Comparison of ENCODE assay signal across 1 cellular context in the genomic region with DNA sequence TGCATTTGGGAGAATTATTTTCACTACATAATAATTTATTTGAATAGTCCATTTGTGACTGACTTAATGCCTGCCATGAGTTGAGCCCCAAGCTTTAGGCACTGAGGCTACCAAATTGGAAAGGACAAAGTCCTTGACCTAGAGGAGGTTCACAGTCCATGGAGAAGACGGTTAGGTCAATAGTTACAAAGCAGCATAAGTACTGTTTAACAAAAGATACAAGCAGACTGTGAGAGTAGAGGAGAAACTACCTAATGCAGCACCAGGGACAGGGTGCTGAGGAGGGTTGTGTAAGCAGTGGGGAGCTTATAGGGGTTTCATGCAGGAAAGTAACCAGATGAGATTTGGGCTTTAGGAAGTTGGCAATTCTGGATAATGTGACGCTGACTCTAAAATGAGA.
TF ChIP-seq lines count a peak whose summit lies in the region.

No MANE protein-coding gene starts in this region.

TF ChIP-seq in HepG2, 621 proteins besides CTCF, POLR2A, EP300 and RAD21 (continued from another document and continues in another):
- TF ChIP-seq, protein P1, sequence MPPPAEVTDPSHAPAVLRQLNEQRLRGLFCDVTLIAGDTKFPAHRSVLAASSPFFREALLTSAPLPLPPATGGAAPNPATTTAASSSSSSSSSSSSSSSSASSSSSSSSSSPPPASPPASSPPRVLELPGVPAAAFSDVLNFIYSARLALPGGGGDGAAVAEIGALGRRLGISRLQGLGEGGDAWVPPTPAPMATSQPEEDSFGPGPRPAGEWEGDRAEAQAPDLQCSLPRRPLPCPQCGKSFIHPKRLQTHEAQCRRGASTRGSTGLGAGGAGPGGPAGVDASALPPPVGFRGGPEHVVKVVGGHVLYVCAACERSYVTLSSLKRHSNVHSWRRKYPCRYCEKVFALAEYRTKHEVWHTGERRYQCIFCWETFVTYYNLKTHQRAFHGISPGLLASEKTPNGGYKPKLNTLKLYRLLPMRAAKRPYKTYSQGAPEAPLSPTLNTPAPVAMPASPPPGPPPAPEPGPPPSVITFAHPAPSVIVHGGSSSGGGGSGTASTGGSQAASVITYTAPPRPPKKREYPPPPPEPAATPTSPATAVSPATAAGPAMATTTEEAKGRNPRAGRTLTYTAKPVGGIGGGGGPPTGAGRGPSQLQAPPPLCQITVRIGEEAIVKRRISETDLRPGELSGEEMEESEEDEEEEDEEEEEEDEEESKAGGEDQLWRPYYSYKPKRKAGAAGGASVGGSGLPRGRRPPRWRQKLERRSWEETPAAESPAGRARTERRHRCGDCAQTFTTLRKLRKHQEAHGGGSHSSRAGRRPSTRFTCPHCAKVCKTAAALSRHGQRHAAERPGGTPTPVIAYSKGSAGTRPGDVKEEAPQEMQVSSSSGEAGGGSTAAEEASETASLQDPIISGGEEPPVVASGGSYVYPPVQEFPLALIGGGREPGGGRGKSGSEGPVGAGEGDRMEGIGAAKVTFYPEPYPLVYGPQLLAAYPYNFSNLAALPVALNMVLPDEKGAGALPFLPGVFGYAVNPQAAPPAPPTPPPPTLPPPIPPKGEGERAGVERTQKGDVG (CRISPR knock-in tag; IDR thresholded peaks at IDR 0.05; ENCODE audit: borderline replicate concordance), result no peak
- peak; percentile 70; the same call in 1 of the 2 replicates for TF ChIP-seq NR2C2 (CRISPR knock-in tag; IDR thresholded peaks at IDR 0.05; ENCODE audit: borderline replicate concordance)
- TF ChIP-seq, protein P2, sequence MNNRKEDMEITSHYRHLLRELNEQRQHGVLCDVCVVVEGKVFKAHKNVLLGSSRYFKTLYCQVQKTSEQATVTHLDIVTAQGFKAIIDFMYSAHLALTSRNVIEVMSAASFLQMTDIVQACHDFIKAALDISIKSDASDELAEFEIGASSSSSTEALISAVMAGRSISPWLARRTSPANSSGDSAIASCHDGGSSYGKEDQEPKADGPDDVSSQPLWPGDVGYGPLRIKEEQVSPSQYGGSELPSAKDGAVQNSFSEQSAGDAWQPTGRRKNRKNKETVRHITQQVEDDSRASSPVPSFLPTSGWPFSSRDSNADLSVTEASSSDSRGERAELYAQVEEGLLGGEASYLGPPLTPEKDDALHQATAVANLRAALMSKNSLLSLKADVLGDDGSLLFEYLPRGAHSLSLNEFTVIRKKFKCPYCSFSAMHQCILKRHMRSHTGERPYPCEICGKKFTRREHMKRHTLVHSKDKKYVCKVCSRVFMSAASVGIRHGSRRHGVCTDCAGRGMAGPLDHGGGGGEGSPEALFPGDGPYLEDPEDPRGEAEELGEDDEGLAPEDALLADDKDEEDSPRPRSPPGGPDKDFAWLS (CRISPR knock-in tag; IDR thresholded peaks at IDR 0.05; ENCODE audit: borderline replicate concordance), result no peak
- no peak for TF ChIP-seq IRX3 (CRISPR knock-in tag; IDR thresholded peaks at IDR 0.05; ENCODE audit: borderline replicate concordance, low read depth)
- TF ChIP-seq RFXANK (CRISPR knock-in tag; IDR thresholded peaks at IDR 0.05), result no peak
- no peak for TF ChIP-seq ZNF720 (CRISPR knock-in tag; IDR thresholded peaks at IDR 0.05)
- no peak for TF ChIP-seq ZNF224 (CRISPR knock-in tag; IDR thresholded peaks at IDR 0.05)
- TF ChIP-seq, protein P3, sequence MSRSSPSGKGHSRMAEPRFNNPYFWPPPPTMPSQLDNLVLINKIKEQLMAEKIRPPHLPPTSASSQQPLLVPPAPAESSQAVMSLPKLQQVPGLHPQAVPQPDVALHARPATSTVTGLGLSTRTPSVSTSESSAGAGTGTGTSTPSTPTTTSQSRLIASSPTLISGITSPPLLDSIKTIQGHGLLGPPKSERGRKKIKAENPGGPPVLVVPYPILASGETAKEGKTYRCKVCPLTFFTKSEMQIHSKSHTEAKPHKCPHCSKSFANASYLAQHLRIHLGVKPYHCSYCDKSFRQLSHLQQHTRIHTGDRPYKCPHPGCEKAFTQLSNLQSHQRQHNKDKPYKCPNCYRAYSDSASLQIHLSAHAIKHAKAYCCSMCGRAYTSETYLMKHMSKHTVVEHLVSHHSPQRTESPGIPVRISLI (CRISPR knock-in tag; IDR thresholded peaks at IDR 0.05; ENCODE audit: borderline replicate concordance), result no peak
- TF ChIP-seq, protein P4, sequence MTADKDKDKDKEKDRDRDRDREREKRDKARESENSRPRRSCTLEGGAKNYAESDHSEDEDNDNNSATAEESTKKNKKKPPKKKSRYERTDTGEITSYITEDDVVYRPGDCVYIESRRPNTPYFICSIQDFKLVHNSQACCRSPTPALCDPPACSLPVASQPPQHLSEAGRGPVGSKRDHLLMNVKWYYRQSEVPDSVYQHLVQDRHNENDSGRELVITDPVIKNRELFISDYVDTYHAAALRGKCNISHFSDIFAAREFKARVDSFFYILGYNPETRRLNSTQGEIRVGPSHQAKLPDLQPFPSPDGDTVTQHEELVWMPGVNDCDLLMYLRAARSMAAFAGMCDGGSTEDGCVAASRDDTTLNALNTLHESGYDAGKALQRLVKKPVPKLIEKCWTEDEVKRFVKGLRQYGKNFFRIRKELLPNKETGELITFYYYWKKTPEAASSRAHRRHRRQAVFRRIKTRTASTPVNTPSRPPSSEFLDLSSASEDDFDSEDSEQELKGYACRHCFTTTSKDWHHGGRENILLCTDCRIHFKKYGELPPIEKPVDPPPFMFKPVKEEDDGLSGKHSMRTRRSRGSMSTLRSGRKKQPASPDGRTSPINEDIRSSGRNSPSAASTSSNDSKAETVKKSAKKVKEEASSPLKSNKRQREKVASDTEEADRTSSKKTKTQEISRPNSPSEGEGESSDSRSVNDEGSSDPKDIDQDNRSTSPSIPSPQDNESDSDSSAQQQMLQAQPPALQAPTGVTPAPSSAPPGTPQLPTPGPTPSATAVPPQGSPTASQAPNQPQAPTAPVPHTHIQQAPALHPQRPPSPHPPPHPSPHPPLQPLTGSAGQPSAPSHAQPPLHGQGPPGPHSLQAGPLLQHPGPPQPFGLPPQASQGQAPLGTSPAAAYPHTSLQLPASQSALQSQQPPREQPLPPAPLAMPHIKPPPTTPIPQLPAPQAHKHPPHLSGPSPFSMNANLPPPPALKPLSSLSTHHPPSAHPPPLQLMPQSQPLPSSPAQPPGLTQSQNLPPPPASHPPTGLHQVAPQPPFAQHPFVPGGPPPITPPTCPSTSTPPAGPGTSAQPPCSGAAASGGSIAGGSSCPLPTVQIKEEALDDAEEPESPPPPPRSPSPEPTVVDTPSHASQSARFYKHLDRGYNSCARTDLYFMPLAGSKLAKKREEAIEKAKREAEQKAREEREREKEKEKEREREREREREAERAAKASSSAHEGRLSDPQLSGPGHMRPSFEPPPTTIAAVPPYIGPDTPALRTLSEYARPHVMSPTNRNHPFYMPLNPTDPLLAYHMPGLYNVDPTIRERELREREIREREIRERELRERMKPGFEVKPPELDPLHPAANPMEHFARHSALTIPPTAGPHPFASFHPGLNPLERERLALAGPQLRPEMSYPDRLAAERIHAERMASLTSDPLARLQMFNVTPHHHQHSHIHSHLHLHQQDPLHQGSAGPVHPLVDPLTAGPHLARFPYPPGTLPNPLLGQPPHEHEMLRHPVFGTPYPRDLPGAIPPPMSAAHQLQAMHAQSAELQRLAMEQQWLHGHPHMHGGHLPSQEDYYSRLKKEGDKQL (CRISPR knock-in tag; IDR thresholded peaks at IDR 0.05; ENCODE audit: low read depth), result no peak
- TF ChIP-seq, protein P5, sequence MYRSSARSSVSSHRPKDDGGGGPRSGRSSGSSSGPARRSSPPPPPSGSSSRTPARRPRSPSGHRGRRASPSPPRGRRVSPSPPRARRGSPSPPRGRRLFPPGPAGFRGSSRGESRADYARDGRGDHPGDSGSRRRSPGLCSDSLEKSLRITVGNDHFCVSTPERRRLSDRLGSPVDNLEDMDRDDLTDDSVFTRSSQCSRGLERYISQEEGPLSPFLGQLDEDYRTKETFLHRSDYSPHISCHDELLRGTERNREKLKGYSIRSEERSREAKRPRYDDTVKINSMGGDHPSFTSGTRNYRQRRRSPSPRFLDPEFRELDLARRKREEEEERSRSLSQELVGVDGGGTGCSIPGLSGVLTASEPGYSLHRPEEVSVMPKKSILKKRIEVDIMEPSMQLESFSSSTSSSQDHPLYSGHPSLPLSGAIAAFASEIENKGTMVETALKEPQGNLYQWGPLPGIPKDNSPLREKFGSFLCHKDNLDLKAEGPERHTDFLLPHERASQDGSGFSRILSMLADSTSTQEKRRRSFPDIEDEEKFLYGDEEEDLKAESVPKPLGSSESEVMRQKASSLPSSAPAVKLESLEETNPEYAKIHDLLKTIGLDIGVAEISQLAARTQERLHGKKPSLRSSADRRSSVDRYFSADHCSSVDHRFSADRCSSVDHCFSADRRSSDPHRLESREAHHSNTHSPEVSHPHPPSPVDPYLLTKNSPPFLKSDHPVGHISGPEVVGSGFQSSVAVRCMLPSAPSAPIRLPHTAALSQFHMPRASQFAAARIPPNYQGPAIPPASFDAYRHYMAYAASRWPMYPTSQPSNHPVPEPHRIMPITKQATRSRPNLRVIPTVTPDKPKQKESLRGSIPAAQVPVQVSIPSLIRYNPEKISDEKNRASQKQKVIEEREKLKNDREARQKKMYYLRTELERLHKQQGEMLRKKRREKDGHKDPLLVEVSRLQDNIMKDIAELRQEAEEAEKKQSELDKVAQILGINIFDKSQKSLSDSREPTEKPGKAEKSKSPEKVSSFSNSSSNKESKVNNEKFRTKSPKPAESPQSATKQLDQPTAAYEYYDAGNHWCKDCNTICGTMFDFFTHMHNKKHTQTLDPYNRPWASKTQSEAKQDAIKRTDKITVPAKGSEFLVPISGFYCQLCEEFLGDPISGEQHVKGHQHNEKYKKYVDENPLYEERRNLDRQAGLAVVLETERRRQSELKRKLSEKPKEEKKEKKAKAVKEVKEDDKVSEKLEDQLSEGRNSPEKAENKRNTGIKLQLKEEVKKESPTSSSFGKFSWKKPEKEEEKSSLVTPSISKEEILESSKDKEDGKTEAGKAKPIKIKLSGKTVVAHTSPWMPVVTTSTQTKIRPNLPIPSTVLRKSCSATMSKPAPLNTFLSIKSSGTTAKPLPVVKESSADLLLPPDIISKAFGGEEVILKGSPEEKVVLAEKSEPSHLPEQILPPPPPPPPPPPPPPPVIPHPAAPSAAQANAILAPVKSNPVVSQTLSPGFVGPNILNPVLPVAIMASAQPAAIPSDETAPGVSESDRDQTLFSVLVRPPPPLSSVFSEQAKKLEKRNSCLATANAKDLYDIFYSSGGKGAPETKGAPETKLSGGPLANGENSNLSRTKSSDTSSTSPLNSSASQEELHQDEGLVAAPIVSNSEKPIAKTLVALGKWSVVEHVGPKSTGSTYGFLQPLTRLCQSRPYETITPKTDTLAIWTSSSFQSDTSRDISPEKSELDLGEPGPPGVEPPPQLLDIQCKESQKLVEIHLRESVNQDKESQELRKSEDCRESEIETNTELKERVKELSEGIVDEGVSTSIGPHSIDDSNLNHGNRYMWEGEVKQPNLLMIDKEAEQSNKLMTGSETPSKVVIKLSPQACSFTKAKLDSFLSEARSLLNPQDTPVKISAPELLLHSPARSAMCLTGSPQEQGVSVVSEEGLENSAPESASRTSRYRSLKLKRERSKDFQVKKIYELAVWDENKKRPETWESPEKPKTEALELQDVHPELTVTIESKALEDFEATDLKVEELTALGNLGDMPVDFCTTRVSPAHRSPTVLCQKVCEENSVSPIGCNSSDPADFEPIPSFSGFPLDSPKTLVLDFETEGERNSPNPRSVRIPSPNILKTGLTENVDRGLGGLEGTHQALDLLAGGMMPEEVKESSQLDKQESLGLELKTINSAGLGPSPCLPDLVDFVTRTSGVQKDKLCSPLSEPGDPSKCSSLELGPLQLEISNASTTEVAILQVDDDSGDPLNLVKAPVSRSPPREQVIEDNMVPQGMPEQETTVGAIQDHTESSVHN (CRISPR knock-in tag; IDR thresholded peaks at IDR 0.05), result no peak
- TF ChIP-seq GABPB1 (CRISPR knock-in tag; IDR thresholded peaks at IDR 0.05), result no peak
- TF ChIP-seq PHF5A (CRISPR knock-in tag; IDR thresholded peaks at IDR 0.05; ENCODE audit: low read depth, unreplicated experiment), result peak; percentile 44
- TF ChIP-seq SIX4 (CRISPR knock-in tag; IDR thresholded peaks at IDR 0.05), result no peak
- TF ChIP-seq, protein P6, sequence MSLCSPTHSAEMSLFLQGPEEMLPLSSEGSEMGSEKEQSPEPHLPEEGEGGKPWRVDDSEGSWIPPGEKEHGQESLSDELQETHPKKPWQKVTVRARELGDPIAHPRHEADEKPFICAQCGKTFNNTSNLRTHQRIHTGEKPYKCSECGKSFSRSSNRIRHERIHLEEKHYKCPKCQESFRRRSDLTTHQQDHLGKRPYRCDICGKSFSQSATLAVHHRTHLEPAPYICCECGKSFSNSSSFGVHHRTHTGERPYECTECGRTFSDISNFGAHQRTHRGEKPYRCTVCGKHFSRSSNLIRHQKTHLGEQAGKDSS (CRISPR knock-in tag; IDR thresholded peaks at IDR 0.05; ENCODE audit: borderline replicate concordance, low read depth), result no peak; the same call in 1 of the 2 replicates
- no peak for TF ChIP-seq ZNF17 (CRISPR knock-in tag; IDR thresholded peaks at IDR 0.05)
- TF ChIP-seq, protein P7, sequence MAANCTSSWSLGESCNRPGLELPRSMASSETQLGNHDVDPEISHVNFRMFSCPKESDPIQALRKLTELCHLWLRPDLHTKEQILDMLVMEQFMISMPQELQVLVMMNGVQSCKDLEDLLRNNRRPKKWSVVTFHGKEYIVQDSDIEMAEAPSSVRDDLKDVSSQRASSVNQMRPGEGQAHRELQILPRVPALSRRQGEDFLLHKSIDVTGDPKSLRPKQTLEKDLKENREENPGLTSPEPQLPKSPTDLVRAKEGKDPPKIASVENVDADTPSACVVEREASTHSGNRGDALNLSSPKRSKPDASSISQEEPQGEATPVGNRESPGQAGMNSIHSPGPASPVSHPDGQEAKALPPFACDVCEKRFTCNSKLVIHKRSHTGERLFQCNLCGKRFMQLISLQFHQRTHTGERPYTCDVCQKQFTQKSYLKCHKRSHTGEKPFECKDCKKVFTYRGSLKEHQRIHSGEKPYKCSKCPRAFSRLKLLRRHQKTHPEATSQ (CRISPR knock-in tag; IDR thresholded peaks at IDR 0.05; ENCODE audit: borderline replicate concordance), result peak; percentile 47; the same call in 1 of the 2 replicates
- TF ChIP-seq, protein P8, sequence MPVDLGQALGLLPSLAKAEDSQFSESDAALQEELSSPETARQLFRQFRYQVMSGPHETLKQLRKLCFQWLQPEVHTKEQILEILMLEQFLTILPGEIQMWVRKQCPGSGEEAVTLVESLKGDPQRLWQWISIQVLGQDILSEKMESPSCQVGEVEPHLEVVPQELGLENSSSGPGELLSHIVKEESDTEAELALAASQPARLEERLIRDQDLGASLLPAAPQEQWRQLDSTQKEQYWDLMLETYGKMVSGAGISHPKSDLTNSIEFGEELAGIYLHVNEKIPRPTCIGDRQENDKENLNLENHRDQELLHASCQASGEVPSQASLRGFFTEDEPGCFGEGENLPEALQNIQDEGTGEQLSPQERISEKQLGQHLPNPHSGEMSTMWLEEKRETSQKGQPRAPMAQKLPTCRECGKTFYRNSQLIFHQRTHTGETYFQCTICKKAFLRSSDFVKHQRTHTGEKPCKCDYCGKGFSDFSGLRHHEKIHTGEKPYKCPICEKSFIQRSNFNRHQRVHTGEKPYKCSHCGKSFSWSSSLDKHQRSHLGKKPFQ (CRISPR knock-in tag; IDR thresholded peaks at IDR 0.05; ENCODE audit: insufficient replicate concordance), result no peak
- TF ChIP-seq, protein P9, sequence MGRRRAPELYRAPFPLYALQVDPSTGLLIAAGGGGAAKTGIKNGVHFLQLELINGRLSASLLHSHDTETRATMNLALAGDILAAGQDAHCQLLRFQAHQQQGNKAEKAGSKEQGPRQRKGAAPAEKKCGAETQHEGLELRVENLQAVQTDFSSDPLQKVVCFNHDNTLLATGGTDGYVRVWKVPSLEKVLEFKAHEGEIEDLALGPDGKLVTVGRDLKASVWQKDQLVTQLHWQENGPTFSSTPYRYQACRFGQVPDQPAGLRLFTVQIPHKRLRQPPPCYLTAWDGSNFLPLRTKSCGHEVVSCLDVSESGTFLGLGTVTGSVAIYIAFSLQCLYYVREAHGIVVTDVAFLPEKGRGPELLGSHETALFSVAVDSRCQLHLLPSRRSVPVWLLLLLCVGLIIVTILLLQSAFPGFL (CRISPR knock-in tag; IDR thresholded peaks at IDR 0.05), result no peak
- TF ChIP-seq ARHGAP35 (CRISPR knock-in tag; IDR thresholded peaks at IDR 0.05; ENCODE audit: borderline replicate concordance), result no peak
- TF ChIP-seq FOXA3 (CRISPR knock-in tag; IDR thresholded peaks at IDR 0.05), result peak; percentile 78
- no peak for TF ChIP-seq PAWR (CRISPR knock-in tag; IDR thresholded peaks at IDR 0.05; ENCODE audit: borderline replicate concordance)
- no peak for TF ChIP-seq ARNTL (CRISPR knock-in tag; IDR thresholded peaks at IDR 0.05)
- TF ChIP-seq HNRNPK (IDR thresholded peaks at IDR 0.05; ENCODE audit: low read depth, low read length, poor library complexity, severe bottlenecking), result no peak
- no peak for TF ChIP-seq ZNF660 (CRISPR knock-in tag; IDR thresholded peaks at IDR 0.05; ENCODE audit: borderline replicate concordance, low read depth)
